15 cellular contexts compared by ENCODE assay signal in genomic region chr7:102837802-102838201, GRCh38.
A peak's percentile ranks its signal among the peaks of the same experiment; 100 is the strongest.
DNase-seq lines count a peak whose midpoint lies in the region; ATAC-seq and TF ChIP-seq lines count a peak whose summit lies in the region.
"Had no signal": no experiment of that assay in that cellular context is flagged by ENCODE, and none has a peak within 500 bp of the region (broad histone marks: within the 10 kb centered on the region; RNA-seq: fewer than 3 reads in every experiment).

No MANE protein-coding gene starts in this region.

- no peaks in the 10 kb centered on the region for H3K27me3 Mint-ChIP-seq in osteocyte (ENCODE audit: unreplicated experiment)
- H3K27me3 Mint-ChIP-seq: CD4-positive, alpha-beta T cell had no signal

- no peak overlapping the region for H3K56ac ChIP-seq in IMR-90 (ENCODE audit: extremely low read depth, insufficient read depth, low read length)

- peak overlapping the region; percentile 60 for H3K27ac Mint-ChIP-seq in osteocyte (ENCODE audit: unreplicated experiment)
- H3K27ac Mint-ChIP-seq: CD4-positive, alpha-beta T cell; GM23338 had no signal

- H2AFZ ChIP-seq in IMR-90 (replicated peaks; ENCODE audit: low read length, poor library complexity) (no peak overlapping the region), mesenchymal stem cell (ENCODE audit: low read depth, low read length) (no peak overlapping the region)
- H2AFZ ChIP-seq: GM23338 had no signal

- H3K27ac ChIP-seq in IMR-90 (ENCODE audit: insufficient read depth, low read length) (no peak overlapping the region), SK-N-MC (peak overlapping the region; percentile 99), mesenchymal stem cell (ENCODE audit: low read length, poor library complexity, severe bottlenecking) (no peak overlapping the region)
- H3K27ac ChIP-seq: C4-2B had no signal

- H3K9me1 ChIP-seq in IMR-90 (ENCODE audit: insufficient read depth, low read length) = no peaks in the 10 kb centered on the region

- peaks cover 9% of the 10 kb centered on the region for H3K36me3 Mint-ChIP-seq in osteocyte (ENCODE audit: unreplicated experiment)

- no peak overlapping the region for H3K23ac ChIP-seq in IMR-90 (ENCODE audit: low read depth, low read length)
- H3K23ac ChIP-seq in mesenchymal stem cell (ENCODE audit: low read length in 2 of 2) = no peak overlapping the region

- H3K27me3 ChIP-seq in IMR-90 (ENCODE audit: control insufficient read depth, insufficient read depth, low read length) (no peaks in the 10 kb centered on the region), mesenchymal stem cell (ENCODE audit: control insufficient read depth in 1 of 2, insufficient read depth in 1 of 2, low read length in 2 of 2) (no peaks in the 10 kb centered on the region)

- H2BK120ac ChIP-seq in IMR-90 (ENCODE audit: low read depth, low read length) = peak overlapping the region; percentile 68
- no peak overlapping the region for H2BK120ac ChIP-seq in mesenchymal stem cell (ENCODE audit: low read depth, low read length)

- ATAC-seq in IMR-90 (ENCODE audit: low read depth) (no peak), GM21717 (IDR thresholded peaks at IDR 0.05; ENCODE audit: unreplicated experiment) (no peak)
- ATAC-seq: GM23338 had no signal

- no peaks in the 10 kb centered on the region for H4K20me1 ChIP-seq in IMR-90 (ENCODE audit: insufficient read depth, low read length)

- CTCF ChIA-PET in IMR-90 (lab: Yijun Ruan, JAX) = no interaction called here

- dilution Hi-C loops in IMR-90 (cut with HindIII; ENCODE audit: low sequenced_read_pairs, unreplicated experiment) = no loop called here

- no peaks in the 10 kb centered on the region; a peak in 1 of 4 replicates for H3K79me1 ChIP-seq in IMR-90 (ENCODE audit: low read depth in 1 of 2, low read length in 2 of 2)
- no peaks in the 10 kb centered on the region for H3K79me1 ChIP-seq in mesenchymal stem cell (replicated peaks; ENCODE audit: low read length, poor library complexity, severe bottlenecking)

- intact Hi-C loops in IMR-90 (cut with micrococcal nuclease) = loop anchor here (2.0 kb wide), 1 partner anchor 75 kb away; the partner anchor contains the start of gene LRRC17

- H2BK15ac ChIP-seq in IMR-90 (ENCODE audit: low read depth, low read length) (peak overlapping the region; percentile 48; the same call in 1 of the 3 replicates), mesenchymal stem cell (ENCODE audit: low read depth, poor library complexity, severe bottlenecking) (no peak overlapping the region)

- no peak overlapping the region; the same call in 1 of the 2 replicates for H4K5ac ChIP-seq in IMR-90 (ENCODE audit: low read depth, low read length)

- H4K8ac ChIP-seq in IMR-90 (ENCODE audit: low read depth in 2 of 2, low read length in 2 of 2) (peak overlapping the region in 1 of 2 experiments; percentile 42; a peak in 1 of 4 replicates), mesenchymal stem cell (ENCODE audit: low read length) (no peak overlapping the region)

- H3K4me1 ChIP-seq in IMR-90 (ENCODE audit: control insufficient read depth, insufficient read depth, low read length) = peaks cover 10% of the 10 kb centered on the region
- peaks cover 7% of the 10 kb centered on the region for H3K4me1 ChIP-seq in mesenchymal stem cell (ENCODE audit: control insufficient read depth, insufficient read depth, low read depth, low read length)
- H3K4me1 ChIP-seq: Caco-2 had no signal

- POLR2A ChIA-PET in IMR-90 (lab: Charles Lee; ENCODE audit: unreplicated experiment) = no interaction called here

- H4K91ac ChIP-seq in IMR-90 (ENCODE audit: insufficient read depth, low read depth, low read length) (peak overlapping the region; percentile 62), mesenchymal stem cell (ENCODE audit: low read length) (no peak overlapping the region)

- H3K18ac ChIP-seq in IMR-90 (ENCODE audit: low read depth, low read length) (peak overlapping the region; percentile 84), mesenchymal stem cell (ENCODE audit: low read depth in 1 of 2, low read length in 2 of 2) (no peak overlapping the region)

- no peak for DNase-seq in IMR-90
- peak; percentile 81 for DNase-seq in SK-N-MC (ENCODE audit: low read depth, low spot score)
- DNase-seq in mesenchymal stem cell = no peak
- no peak for DNase-seq in osteocyte (ENCODE audit: extremely low spot score, unreplicated experiment)
- no peak for DNase-seq in T-helper 1 cell
- DNase-seq in activated effector memory CD4-positive, alpha-beta T cell treated with Interleukin-2 at 50 U/mL for 16 hours = no peak
- DNase-seq in NCI-H345 treated with DMSO at 0.1 percent for 48 hours (lab: John Stamatoyannopoulos, UW; ENCODE audit: unreplicated experiment) = no peak
- DNase-seq: AML-193; Caco-2; CD4-positive, alpha-beta T cell; GDM1; HCEC 1CT had no signal

- WGBS in IMR-90 (ENCODE audit: extremely low coverage in 2 of 2, insufficient read length in 1 of 2), 2 experiments = no CpG with 5 or more reads among the region's 3 CpGs
- WGBS in mesenchymal stem cell = no CpG with 5 or more reads among the region's 3 CpGs

- no peak overlapping the region for H2BK5ac ChIP-seq in IMR-90 (ENCODE audit: low read depth, low read length, poor library complexity, severe bottlenecking)
- no peak overlapping the region for H2BK5ac ChIP-seq in mesenchymal stem cell (ENCODE audit: low read depth, low read length, poor library complexity, severe bottlenecking)

- no peak overlapping the region for H3K4me2 ChIP-seq in IMR-90 (ENCODE audit: low read depth, low read length)
- no peak overlapping the region for H3K4me2 ChIP-seq in mesenchymal stem cell (ENCODE audit: low read length, poor library complexity, severe bottlenecking)
- H3K4me2 ChIP-seq: GM23338 had no signal

- TF ChIP-seq CTCF in IMR-90 (conservative IDR thresholded peaks at IDR 0.05; ENCODE audit: low read depth, low read length) = no peak
- TF ChIP-seq CTCF in osteocyte (IDR thresholded peaks at IDR 0.05) = no peak

- peak overlapping the region; percentile 85 for H2BK20ac ChIP-seq in IMR-90 (ENCODE audit: low read depth, low read length)

- no peak overlapping the region for H3K4me3 Mint-ChIP-seq in osteocyte (ENCODE audit: unreplicated experiment)
- H3K4me3 Mint-ChIP-seq: CD4-positive, alpha-beta T cell; GM23338 had no signal

- BruUV-seq in IMR-90 (replicated peaks; lab: Mats Ljungman, UMichigan) = no TSS peak

- H3K9me3 Mint-ChIP-seq in osteocyte (ENCODE audit: unreplicated experiment) = peaks cover 5% of the 10 kb centered on the region
- H3K9me3 Mint-ChIP-seq: CD4-positive, alpha-beta T cell; GM23338 had no signal

- peak overlapping the region; percentile 43 for H3K14ac ChIP-seq in IMR-90 (replicated peaks; ENCODE audit: low read depth, low read length)
- H3K14ac ChIP-seq in mesenchymal stem cell (ENCODE audit: low read length in 2 of 2) = no peak overlapping the region

- no peak for TF ChIP-seq RAD21 in IMR-90 (IDR thresholded peaks at IDR 0.05; ENCODE audit: low read length)

- no peak overlapping the region for H3K4me3 ChIP-seq in IMR-90 (ENCODE audit: insufficient read depth, low read depth, low read length)
- no peak overlapping the region; the same call in 1 of the 2 replicates for H3K4me3 ChIP-seq in SK-N-MC
- no peak overlapping the region for H3K4me3 ChIP-seq in mesenchymal stem cell (ENCODE audit: insufficient read depth in 1 of 2, low read depth in 1 of 2, low read length in 2 of 2)
- H3K4me3 ChIP-seq: GM23338 had no signal

- peak overlapping the region; percentile 83 for H3K4ac ChIP-seq in IMR-90 (ENCODE audit: low read depth, low read length)
- no peak overlapping the region for H3K4ac ChIP-seq in mesenchymal stem cell (ENCODE audit: low read depth in 1 of 2, low read length in 2 of 2)

- no peaks in the 10 kb centered on the region for H3K36me3 ChIP-seq in IMR-90 (ENCODE audit: control insufficient read depth, insufficient read depth, low read length)
- H3K36me3 ChIP-seq in SK-N-MC (ENCODE audit: insufficient read depth, low read length) = no peaks in the 10 kb centered on the region
- H3K36me3 ChIP-seq in mesenchymal stem cell (ENCODE audit: control insufficient read depth in 1 of 2, insufficient read depth in 2 of 2, low read depth in 1 of 2, low read length in 2 of 2) = no peaks in the 10 kb centered on the region

- in situ Hi-C loops in IMR-90 (cut with MboI; ENCODE audit: low sequenced_read_pairs) = no loop called here

- H3K9me3 ChIP-seq in IMR-90 (ENCODE audit: control insufficient read depth, insufficient read depth, low read length) (no peaks in the 10 kb centered on the region), SK-N-MC (ENCODE audit: low read depth, low read length) (no peaks in the 10 kb centered on the region), mesenchymal stem cell (ENCODE audit: control insufficient read depth, low read length) (no peaks in the 10 kb centered on the region)
- H3K9me3 ChIP-seq: Caco-2 had no signal

- TF ChIP-seq POLR2A in IMR-90 (IDR thresholded peaks at IDR 0.05; ENCODE audit: low read depth, low read length) = no peak

- peak overlapping the region; percentile 81 for H2AK5ac ChIP-seq in IMR-90 (ENCODE audit: low read depth, low read length)
- H2AK5ac ChIP-seq in mesenchymal stem cell (ENCODE audit: low read length, severe bottlenecking) = peak overlapping the region; percentile 88

- peaks cover 52% of the 10 kb centered on the region for H3K4me1 Mint-ChIP-seq in osteocyte (ENCODE audit: unreplicated experiment)
- H3K4me1 Mint-ChIP-seq: GM23338 had no signal

- no peak overlapping the region for H2BK12ac ChIP-seq in mesenchymal stem cell (ENCODE audit: low read length in 2 of 2)

- H2AK9ac ChIP-seq in IMR-90 (replicated peaks; ENCODE audit: low read depth, low read length, poor library complexity) = no peak overlapping the region

- H3K9ac ChIP-seq in IMR-90 (ENCODE audit: low read depth, low read length) (no peak overlapping the region), SK-N-MC (ENCODE audit: insufficient read length) (no peak overlapping the region), mesenchymal stem cell (ENCODE audit: low read length) (no peak overlapping the region)

TF ChIP-seq in IMR-90, 13 proteins besides CTCF, POLR2A, EP300 and RAD21 (continues in another document):
- TF ChIP-seq CHD1 (IDR thresholded peaks at IDR 0.05; ENCODE audit: low read depth, low read length) (no peak), RFX5 (IDR thresholded peaks at IDR 0.05; ENCODE audit: low read depth, low read length) (no peak), MAFK (IDR thresholded peaks at IDR 0.05; ENCODE audit: low read depth, low read length) (no peak), BHLHE40 (IDR thresholded peaks at IDR 0.05; ENCODE audit: low read depth, low read length) (no peak), FOS (IDR thresholded peaks at IDR 0.05; ENCODE audit: low read depth, low read length) (no peak), CEBPB (IDR thresholded peaks at IDR 0.05; ENCODE audit: low read depth, low read length) (no peak), SMC3 (IDR thresholded peaks at IDR 0.05; ENCODE audit: low read depth, low read length) (no peak), MXI1 (IDR thresholded peaks at IDR 0.05; ENCODE audit: borderline replicate concordance, low read depth, low read length) (no peak)
